In the genomic region with DNA sequence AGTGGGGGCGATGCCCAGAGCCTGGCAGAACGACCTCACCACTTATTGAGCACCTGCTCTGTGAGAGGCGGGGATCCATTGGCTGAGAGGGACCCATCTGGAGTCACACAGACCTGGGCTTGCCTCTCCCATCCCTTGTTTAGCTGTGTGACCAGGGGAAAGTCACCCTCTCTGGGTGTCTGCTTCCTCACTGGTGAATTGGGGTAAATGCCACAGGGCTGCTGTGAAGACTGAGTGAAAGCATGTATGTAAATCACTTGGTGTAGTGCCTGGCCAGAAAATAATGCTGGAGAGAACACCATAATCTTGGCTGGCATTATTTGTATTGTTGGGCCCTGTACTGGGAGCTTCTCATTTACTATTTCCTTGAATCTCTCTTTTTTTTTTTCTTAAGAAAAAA, we compare ENCODE assay signal across 33 cellular contexts.
"Had no signal": no experiment of that assay in that cellular context is flagged by ENCODE, and none has a peak within 500 bp of the region (broad histone marks: within the 10 kb centered on the region; RNA-seq: fewer than 3 reads in every experiment).

No MANE protein-coding gene starts in this region.

- H3K27me3 ChIP-seq: ascending aorta, breast epithelium, cardiac muscle cell, dorsolateral prefrontal cortex, esophagus muscularis mucosa, foreskin keratinocyte, gastrocnemius medialis, heart left ventricle had no signal

- H3K27me3 Mint-ChIP-seq: activated naive CD4-positive, alpha-beta T cell treated with anti-CD3 and anti-CD28 coated beads, Interleukin-2, amount 10 ng/mL, durations not matched to agents 7 days and 5 days; activated naive CD8-positive, alpha-beta T cell treated with anti-CD3 and anti-CD28 coated beads, Interleukin-2, amount 10 ng/mL, durations not matched to agents 7 days and 5 days; brain; dendritic cell treated with granulocyte-macrophage colony-stimulating factor and Interleukin-4, amounts not matched to agents 40 ng/mL and 50 ng/mL, for 4 days had no signal

- H3K36me3 Mint-ChIP-seq: activated naive CD4-positive, alpha-beta T cell treated with anti-CD3 and anti-CD28 coated beads, Interleukin-2, amount 10 ng/mL, durations not matched to agents 7 days and 5 days; activated naive CD8-positive, alpha-beta T cell treated with anti-CD3 and anti-CD28 coated beads, Interleukin-2, amount 10 ng/mL, durations not matched to agents 7 days and 5 days; WTC11 had no signal

- H3K4me3 Mint-ChIP-seq: activated CD8-positive, alpha-beta T cell treated with anti-CD3 and anti-CD28 coated beads for 36 hours; activated naive CD4-positive, alpha-beta T cell treated with anti-CD3 and anti-CD28 coated beads, Interleukin-2, amount 10 ng/mL, durations not matched to agents 7 days and 5 days; activated naive CD8-positive, alpha-beta T cell treated with anti-CD3 and anti-CD28 coated beads, Interleukin-2, amount 10 ng/mL, durations not matched to agents 7 days and 5 days; activated T-helper 1 cell treated with anti-CD3 and anti-CD28 coated beads, Interleukin-12 subunit alpha, Interleukin-12 subunit beta, Interleukin-2, Interleukin-4 antibody, amounts not matched to agents 30 ng/mL and 10 ng/mL and 1 ng/mL, durations not matched to agents 14 hours and 24 hours and 36 hours; brain; dendritic cell treated with granulocyte-macrophage colony-stimulating factor and Interleukin-4, amounts not matched to agents 40 ng/mL and 50 ng/mL, for 4 days; endodermal cell; WTC11 had no signal

- DNase-seq: activated CD4-positive, alpha-beta T cell treated with anti-CD3 and anti-CD28 coated beads for 1 hour; activated CD4-positive, alpha-beta T cell treated with anti-CD3 and anti-CD28 coated beads for 4 hours; activated CD4-positive, alpha-beta T cell treated with anti-CD3 and anti-CD28 coated beads, Interleukin-2, amount 50 U/mL, for 1 hour; activated CD4-positive, alpha-beta T cell treated with anti-CD3 and anti-CD28 coated beads, Interleukin-2, amount 50 U/mL, for 48 hours; activated CD8-positive, alpha-beta memory T cell treated with anti-CD3 and anti-CD28 coated beads for 24 hours; activated CD8-positive, alpha-beta T cell treated with anti-CD3 and anti-CD28 coated beads for 36 hours; activated effector memory CD4-positive, alpha-beta T cell treated with anti-CD3 and anti-CD28 coated beads, Interleukin-2, amount 50 U/mL, for 16 hours; activated naive CD4-positive, alpha-beta T cell; activated naive CD4-positive, alpha-beta T cell treated with anti-CD3 and anti-CD28 coated beads, Interleukin-2, amount 10 ng/mL, durations not matched to agents 7 days and 5 days; activated naive CD8-positive, alpha-beta T cell treated with anti-CD3 and anti-CD28 coated beads, Interleukin-2, amount 10 ng/mL, durations not matched to agents 7 days and 5 days; activated T-cell treated with anti-CD3 and anti-CD28 coated beads, Interleukin-2, amount 50 U/mL, for 48 hours; central memory CD4-positive, alpha-beta T cell; dorsolateral prefrontal cortex; effector memory CD4-positive, alpha-beta T cell; endodermal cell; erythroblast; foreskin keratinocyte; gastrocnemius medialis; glutamatergic neuron; heart left ventricle; T-helper 2 cell had no signal

- H3K9me3 Mint-ChIP-seq: activated T-helper 1 cell treated with anti-CD3 and anti-CD28 coated beads, Interleukin-12 subunit alpha, Interleukin-12 subunit beta, Interleukin-2, Interleukin-4 antibody, amounts not matched to agents 30 ng/mL and 10 ng/mL and 1 ng/mL, durations not matched to agents 14 hours and 24 hours and 36 hours; activated T-helper 2 cell treated with anti-CD3 and anti-CD28 coated beads, Interferon-gamma antibody, Interleukin-2, Interleukin-4, amounts not matched to agents 10 μg/mL and 5 μg/mL and 100 μg/mL, durations not matched to agents 14 hours and 24 hours and 36 hours had no signal

- H3K4me1 Mint-ChIP-seq: activated naive CD4-positive, alpha-beta T cell treated with anti-CD3 and anti-CD28 coated beads, Interleukin-2, amount 10 ng/mL, durations not matched to agents 7 days and 5 days; activated naive CD8-positive, alpha-beta T cell treated with anti-CD3 and anti-CD28 coated beads, Interleukin-2, amount 10 ng/mL, durations not matched to agents 7 days and 5 days; endodermal cell had no signal

- H3K36me3 ChIP-seq: ascending aorta, breast epithelium, cardiac muscle cell, esophagus muscularis mucosa, gastrocnemius medialis, heart left ventricle had no signal

- H3K4me3 ChIP-seq: ascending aorta, breast epithelium, cardiac muscle cell, coronary artery, dorsolateral prefrontal cortex, esophagus muscularis mucosa, gastrocnemius medialis, heart left ventricle had no signal

- ATAC-seq: activated CD8-positive, alpha-beta T cell treated with anti-CD3 and anti-CD28 coated beads for 36 hours; activated naive CD4-positive, alpha-beta T cell treated with anti-CD3 and anti-CD28 coated beads, Interleukin-2, amount 50 U/mL, for 72 hours; foreskin keratinocyte; gastrocnemius medialis; heart left ventricle; WTC11 had no signal

- H3K4me1 ChIP-seq: ascending aorta, breast epithelium, esophagus muscularis mucosa, foreskin keratinocyte, gastrocnemius medialis, heart left ventricle had no signal

- H3K27ac Mint-ChIP-seq: activated CD8-positive, alpha-beta T cell treated with anti-CD3 and anti-CD28 coated beads for 36 hours; activated naive CD4-positive, alpha-beta T cell treated with anti-CD3 and anti-CD28 coated beads, Interleukin-2, amount 10 ng/mL, durations not matched to agents 7 days and 5 days; activated naive CD4-positive, alpha-beta T cell treated with anti-CD3 and anti-CD28 coated beads, Interleukin-2, amount 50 U/mL, for 72 hours; activated naive CD8-positive, alpha-beta T cell treated with anti-CD3 and anti-CD28 coated beads, Interleukin-2, amount 10 ng/mL, durations not matched to agents 7 days and 5 days; activated T-helper 1 cell treated with anti-CD3 and anti-CD28 coated beads, Interleukin-12 subunit alpha, Interleukin-12 subunit beta, Interleukin-2, Interleukin-4 antibody, amounts not matched to agents 30 ng/mL and 10 ng/mL and 1 ng/mL, durations not matched to agents 14 hours and 24 hours and 36 hours; activated T-helper 2 cell treated with anti-CD3 and anti-CD28 coated beads, Interferon-gamma antibody, Interleukin-2, Interleukin-4, amounts not matched to agents 10 μg/mL and 5 μg/mL and 100 μg/mL, durations not matched to agents 14 hours and 24 hours and 36 hours; dendritic cell treated with granulocyte-macrophage colony-stimulating factor and Interleukin-4, amounts not matched to agents 40 ng/mL and 50 ng/mL, for 4 days; endodermal cell; WTC11 had no signal

- H3K27ac ChIP-seq: ascending aorta, breast epithelium, cardiac muscle cell, coronary artery, dorsolateral prefrontal cortex, esophagus muscularis mucosa, foreskin keratinocyte, gastrocnemius medialis, heart left ventricle, VCaP had no signal

- H3K9me3 ChIP-seq: ascending aorta, breast epithelium, esophagus muscularis mucosa, gastrocnemius medialis had no signal
